ENCODE assay signal across 8 cellular contexts in the genomic region with DNA sequence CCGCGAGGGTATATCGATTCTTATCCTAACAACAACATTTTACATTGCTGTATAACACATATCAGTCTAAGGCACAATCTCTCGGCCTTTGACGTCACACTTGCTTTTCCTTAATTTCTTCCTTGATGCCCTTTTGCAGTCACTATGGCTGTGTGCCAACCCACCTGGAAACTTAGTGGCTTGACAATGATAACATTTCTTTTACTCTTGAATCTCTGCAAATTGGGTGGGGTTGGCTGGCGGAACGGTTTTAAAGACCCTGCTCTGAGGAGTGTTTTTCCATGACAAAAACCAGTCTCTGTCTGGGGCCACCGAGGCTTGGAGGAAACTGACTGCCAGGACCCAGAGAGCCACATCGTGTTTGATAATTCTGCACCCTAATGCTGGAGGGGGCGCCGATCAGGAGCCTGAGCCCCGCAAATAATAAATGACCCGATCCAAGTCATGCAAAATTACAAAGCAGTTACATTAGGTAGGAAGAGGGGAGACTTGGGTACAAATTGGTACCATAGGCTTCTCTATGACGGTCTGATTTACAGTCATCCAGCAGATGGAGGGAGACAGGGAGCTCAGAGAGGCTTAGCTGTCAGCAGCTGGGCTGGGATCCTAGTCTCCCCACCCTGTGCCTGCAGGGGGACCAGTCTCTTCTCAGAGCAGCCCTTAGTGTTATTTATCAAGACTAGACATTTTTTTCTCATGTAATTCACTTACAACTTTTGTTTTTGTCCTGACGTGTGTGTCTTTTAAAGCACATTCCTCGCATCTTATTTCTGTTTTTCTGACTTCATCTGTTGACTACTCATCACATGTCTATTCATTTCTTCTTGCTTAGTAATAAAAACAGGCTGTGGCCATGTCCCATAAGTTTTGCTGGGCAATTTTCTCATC.
DNase-seq lines count a peak whose midpoint lies in the region; ATAC-seq and TF ChIP-seq lines count a peak whose summit lies in the region.

No MANE protein-coding gene starts in this region.

- no peaks in the 10 kb centered on the region for H3K27me3 Mint-ChIP-seq in activated naive CD4-positive, alpha-beta T cell treated with anti-CD3 and anti-CD28 coated beads, Interleukin-2, amount 10 ng/mL, durations not matched to agents 7 days and 5 days

- TF ChIP-seq CTCF in WI38 (IDR thresholded peaks at IDR 0.05; ENCODE audit: low read depth, low read length) (peak; percentile 47; the same call in 1 of the 2 replicates), left ventricle myocardium inferior (IDR thresholded peaks at IDR 0.05; ENCODE audit: borderline replicate concordance) (peak; percentile 35), upper lobe of right lung (IDR thresholded peaks at IDR 0.05) (peak; percentile 29)

- H3K9me3 ChIP-seq in left ventricle myocardium inferior (replicated peaks) (no peaks in the 10 kb centered on the region), upper lobe of right lung (no peaks in the 10 kb centered on the region)

- no peak overlapping the region for H3K4me3 ChIP-seq in WI38 (ENCODE audit: low read depth, low read length)
- H3K4me3 ChIP-seq in left ventricle myocardium inferior, result no peak overlapping the region
- no peak overlapping the region for H3K4me3 ChIP-seq in upper lobe of right lung

- DNase-seq in activated naive CD4-positive, alpha-beta T cell treated with anti-CD3 and anti-CD28 coated beads, Interleukin-2, amount 10 ng/mL, durations not matched to agents 7 days and 5 days, result no peak
- DNase-seq in activated naive CD4-positive, alpha-beta T cell treated with anti-CD3 and anti-CD28 coated beads, Interleukin-2, amount 50 U/mL, for 72 hours (ENCODE audit: low spot score in 2 of 2), result no peak
- DNase-seq in left ventricle myocardium inferior, result no peak
- no peak for DNase-seq in upper lobe of right lung
- no peak for DNase-seq in cerebellar cortex (ENCODE audit: low spot score)
- DNase-seq in OCI-M2 (lab: John Stamatoyannopoulos, UW; ENCODE audit: unreplicated experiment), result no peak

- H3K4me1 ChIP-seq in left ventricle myocardium inferior (peaks cover 19% of the 10 kb centered on the region), upper lobe of right lung (peaks cover 33% of the 10 kb centered on the region)

- H3K27me3 ChIP-seq in left ventricle myocardium inferior (ENCODE audit: low read depth) (no peaks in the 10 kb centered on the region), upper lobe of right lung (no peaks in the 10 kb centered on the region)

- H3K27ac Mint-ChIP-seq in activated naive CD4-positive, alpha-beta T cell treated with anti-CD3 and anti-CD28 coated beads, Interleukin-2, amount 10 ng/mL, durations not matched to agents 7 days and 5 days, result peak overlapping the region; percentile 40
- no peak overlapping the region for H3K27ac Mint-ChIP-seq in activated naive CD4-positive, alpha-beta T cell treated with anti-CD3 and anti-CD28 coated beads, Interleukin-2, amount 50 U/mL, for 72 hours

- intact Hi-C loops in left ventricle myocardium inferior (cut with micrococcal nuclease), result no loop called here
- intact Hi-C loops in upper lobe of right lung (cut with DNase I), result no loop called here

- H3K4me3 Mint-ChIP-seq in activated naive CD4-positive, alpha-beta T cell treated with anti-CD3 and anti-CD28 coated beads, Interleukin-2, amount 10 ng/mL, durations not matched to agents 7 days and 5 days, result peak overlapping the region; percentile 29

- H3K36me3 ChIP-seq in left ventricle myocardium inferior (no peaks in the 10 kb centered on the region), upper lobe of right lung (no peaks in the 10 kb centered on the region)

- peaks cover 56% of the 10 kb centered on the region for H3K4me1 Mint-ChIP-seq in activated naive CD4-positive, alpha-beta T cell treated with anti-CD3 and anti-CD28 coated beads, Interleukin-2, amount 10 ng/mL, durations not matched to agents 7 days and 5 days

- CTCF ChIA-PET in activated naive CD4-positive, alpha-beta T cell treated with anti-CD3 and anti-CD28 coated beads, Interleukin-2, amount 10 ng/mL, durations not matched to agents 7 days and 5 days (lab: Charles Lee), result interaction anchor here (1.0 to 10.5 kb wide), 4 partner anchors 9 to 48 kb away, joined by 3 to 100 read pairs (median 8); no protein-coding TSS in a partner anchor

- peak overlapping the region; percentile 47 for H3K27ac ChIP-seq in left ventricle myocardium inferior (replicated peaks)
- no peak overlapping the region for H3K27ac ChIP-seq in upper lobe of right lung

- no peaks in the 10 kb centered on the region for H3K36me3 Mint-ChIP-seq in activated naive CD4-positive, alpha-beta T cell treated with anti-CD3 and anti-CD28 coated beads, Interleukin-2, amount 10 ng/mL, durations not matched to agents 7 days and 5 days
- H3K36me3 Mint-ChIP-seq in activated naive CD4-positive, alpha-beta T cell treated with anti-CD3 and anti-CD28 coated beads, Interleukin-2, amount 50 U/mL, for 72 hours, result no peaks in the 10 kb centered on the region

- no peaks in the 10 kb centered on the region for H3K9me3 Mint-ChIP-seq in activated naive CD4-positive, alpha-beta T cell treated with anti-CD3 and anti-CD28 coated beads, Interleukin-2, amount 10 ng/mL, durations not matched to agents 7 days and 5 days
- H3K9me3 Mint-ChIP-seq in activated naive CD4-positive, alpha-beta T cell treated with anti-CD3 and anti-CD28 coated beads, Interleukin-2, amount 50 U/mL, for 72 hours, result no peaks in the 10 kb centered on the region

- no peak for ATAC-seq in activated naive CD4-positive, alpha-beta T cell treated with anti-CD3 and anti-CD28 coated beads, Interleukin-2, amount 50 U/mL, for 72 hours
- ATAC-seq in upper lobe of right lung, result no peak
- ATAC-seq in GM21528 (IDR thresholded peaks at IDR 0.05; ENCODE audit: low FRiP score, unreplicated experiment), result no peak
